Comparison of ENCODE assay signal across 12 cellular contexts in genomic region chr10:17216901-17217395, GRCh38. TPM values are rescaled to one million over a fixed set of nuclear protein-coding genes. Genes with fewer than 3 reads are reported as not detected.
A peak's percentile ranks its signal among the peaks of the same experiment; 100 is the strongest.
DNase-seq lines count a peak whose midpoint lies in the region; ATAC-seq, FAIRE-seq and TF ChIP-seq lines count a peak whose summit lies in the region.
"Had no signal": no experiment of that assay in that cellular context is flagged by ENCODE, and none has a peak within 500 bp of the region (broad histone marks: within the 10 kb centered on the region; RNA-seq: fewer than 3 reads in every experiment).

No MANE protein-coding gene starts in this region.

- no peak overlapping the region for H3K4me3 Mint-ChIP-seq in astrocyte (ENCODE audit: unreplicated experiment)

- H4K20me1 ChIP-seq in astrocyte (ENCODE audit: insufficient read depth, low read length), result no peaks in the 10 kb centered on the region

- H3K4me3 ChIP-seq in heart right ventricle (no peak overlapping the region), astrocyte (ENCODE audit: insufficient read depth, low read depth, low read length) (no peak overlapping the region), lung (no peak overlapping the region), uterus (no peak overlapping the region)
- H3K4me3 ChIP-seq: pancreas had no signal

- ATAC-seq in heart right ventricle (peak in 1 of 8 donors; percentile 17), Right ventricle myocardium inferior (no peak), lung (ENCODE audit: insufficient read depth, low FRiP score) (no peak)

- H3K9me3 ChIP-seq in heart right ventricle (no peaks in the 10 kb centered on the region), astrocyte (ENCODE audit: insufficient read depth, low read depth, low read length) (no peaks in the 10 kb centered on the region), lung (ENCODE audit: control insufficient read depth in 2 of 2, insufficient read depth in 1 of 2, low read length in 1 of 2) (no peaks in the 10 kb centered on the region), uterus (no peaks in the 10 kb centered on the region)
- H3K9me3 ChIP-seq: pancreas had no signal

- peak overlapping the region; percentile 82 for H3K4me2 ChIP-seq in astrocyte (ENCODE audit: low read length)

- H3K27me3 Mint-ChIP-seq in astrocyte (ENCODE audit: low read depth, unreplicated experiment), result no peaks in the 10 kb centered on the region

- H3K4me1 ChIP-seq in heart right ventricle (peaks cover 0 to 58% (median 4%) of the 10 kb centered on the region in 9 donors), astrocyte (ENCODE audit: insufficient read depth, low read length) (peaks cover 50% of the 10 kb centered on the region), lung (ENCODE audit: control insufficient read depth in 2 of 2, insufficient read depth in 2 of 2, low read length in 2 of 2) (peaks cover 0 to 4% of the 10 kb centered on the region in 2 donors), uterus (peaks cover 0 to 8% of the 10 kb centered on the region in 2 donors)

- WGBS in heart right ventricle, 2 donors, result 81 to 88% methylated on average over 6 of the region's 6 CpGs
- 66 to 79% methylated on average over 6 of the region's 6 CpGs for WGBS in lung, 2 donors

- intact Hi-C loops in heart right ventricle (cut with DNase I) (no loop called here), Right ventricle myocardium inferior (cut with DNase I) (no loop called here), uterus (cut with DNase I; ENCODE audit: low total_unique reads) (no loop called here)

- no peaks in the 10 kb centered on the region for H3K9me3 Mint-ChIP-seq in astrocyte (ENCODE audit: unreplicated experiment)

- H3K4me1 Mint-ChIP-seq in astrocyte (ENCODE audit: low read depth, unreplicated experiment), result peaks cover 62% of the 10 kb centered on the region

- H3K27me3 ChIP-seq in heart right ventricle (no peaks in the 10 kb centered on the region), astrocyte (ENCODE audit: insufficient read depth, low read length) (no peaks in the 10 kb centered on the region), lung (ENCODE audit: control insufficient read depth, insufficient read depth) (no peaks in the 10 kb centered on the region), uterus (no peaks in the 10 kb centered on the region)
- H3K27me3 ChIP-seq: pancreas had no signal

- FAIRE-seq in astrocyte (lab: Jason Lieb, UNC), result no peak

- TF ChIP-seq CTCF in heart right ventricle (IDR thresholded peaks at IDR 0.05) (no peak), astrocyte (IDR thresholded peaks at IDR 0.05; ENCODE audit: insufficient read depth, low read depth, low read length) (no peak), lung (IDR thresholded peaks at IDR 0.05; ENCODE audit: control extremely low read depth, extremely low read depth) (no peak), uterus (IDR thresholded peaks at IDR 0.05) (no peak)

- H3K79me2 ChIP-seq in astrocyte (ENCODE audit: insufficient read depth, low read length), result no peaks in the 10 kb centered on the region

- DNase-seq in heart right ventricle (no peak), Right ventricle myocardium inferior (ENCODE audit: missing footprints) (no peak), astrocyte (ENCODE audit: low read depth) (no peak), lung (ENCODE audit: low spot score) (no peak), uterus (no peak), occipital lobe (lab: John Stamatoyannopoulos, UW) (no peak), NCI-H2029 treated with DMSO at 0.1 percent for 48 hours (lab: John Stamatoyannopoulos, UW) (no peak), Ammon's horn (ENCODE audit: low spot score) (no peak)
- DNase-seq: effector CD8-positive, alpha-beta T cell; NCI-H2029; pancreas had no signal

- H3K27ac ChIP-seq in heart right ventricle, result peak overlapping the region in 9 of 10 donors; percentile 23 to 93 (median 73)
- peak overlapping the region; percentile 99 for H3K27ac ChIP-seq in astrocyte (ENCODE audit: low read depth, low read length)
- H3K27ac ChIP-seq in lung (ENCODE audit: low read depth in 1 of 2, low read length in 1 of 2), result peak overlapping the region; percentile 60 to 95
- peak overlapping the region; percentile 81 to 88 for H3K27ac ChIP-seq in uterus
- H3K27ac ChIP-seq: VCaP had no signal

- H2AFZ ChIP-seq in astrocyte (ENCODE audit: low read depth, low read length), result no peak overlapping the region

- TF ChIP-seq POLR2A in uterus (IDR thresholded peaks at IDR 0.05), result no peak

- H3K36me3 Mint-ChIP-seq in astrocyte (ENCODE audit: low read depth, unreplicated experiment), result no peaks in the 10 kb centered on the region

- peak overlapping the region; percentile 84 for H3K9ac ChIP-seq in astrocyte (ENCODE audit: low read length)

- H3K27ac Mint-ChIP-seq in astrocyte (ENCODE audit: unreplicated experiment), result peak overlapping the region; percentile 99

- H3K36me3 ChIP-seq in heart right ventricle, result no peaks in the 10 kb centered on the region
- no peaks in the 10 kb centered on the region for H3K36me3 ChIP-seq in astrocyte (ENCODE audit: insufficient read depth, low read length)
- no peaks in the 10 kb centered on the region for H3K36me3 ChIP-seq in lung (ENCODE audit: control insufficient read depth in 2 of 2, insufficient read depth in 2 of 2, low read length in 2 of 2)
- no peaks in the 10 kb centered on the region for H3K36me3 ChIP-seq in uterus
- H3K36me3 ChIP-seq: pancreas had no signal

RNA-seq across cellular contexts. Expression of gene VIM, which starts 11.1 kb away (rescaled TPM):
- total RNA-seq in heart right ventricle, result 100 to 1,000 TPM; 232 to 834 (median 332) TPM
- 100 to 1,000 TPM; 469 to 669 TPM for polyA plus RNA-seq in heart right ventricle
- total RNA-seq in Right ventricle myocardium inferior, result 447 TPM
- total RNA-seq in astrocyte, result 5,172 and 5,400 TPM in 2 replicates
- total RNA-seq in lung, result 1,000 to 10,000 TPM; 1,296 to 1,640 TPM
- polyA plus RNA-seq in lung, result 1,000 to 10,000 TPM in 1 of 2 donors, 100 to 1,000 TPM in 1; 800 to 1,426 TPM
- total RNA-seq in uterus, result 1,000 to 10,000 TPM; 1,892 to 2,495 (median 2,052) TPM
- 289 TPM for total RNA-seq in occipital lobe

RNA-seq across cellular contexts. Expression of gene TRDMT1, which starts 15.5 kb away (rescaled TPM):
- total RNA-seq in heart right ventricle, result 1 to 10 TPM; 3.3 to 6.3 (median 4.0) TPM
- 1 to 10 TPM; 2.0 to 2.3 TPM for polyA plus RNA-seq in heart right ventricle
- 4.5 TPM for total RNA-seq in Right ventricle myocardium inferior
- 5.9 and 6.3 TPM in 2 replicates for total RNA-seq in astrocyte
- total RNA-seq in lung, result 10 to 100 TPM in 1 of 2 donors, 1 to 10 TPM in 1; 9.7 to 25.9 TPM
- polyA plus RNA-seq in lung, result 1 to 10 TPM; 2.5 to 3.4 TPM
- 10 to 100 TPM in 3 of 4 donors, 1 to 10 TPM in 1; 2.6 to 25.4 (median 14.8) TPM for total RNA-seq in uterus
- 39.3 TPM for total RNA-seq in occipital lobe
